ENCODE assay signal across 14 cellular contexts in the genomic region with DNA sequence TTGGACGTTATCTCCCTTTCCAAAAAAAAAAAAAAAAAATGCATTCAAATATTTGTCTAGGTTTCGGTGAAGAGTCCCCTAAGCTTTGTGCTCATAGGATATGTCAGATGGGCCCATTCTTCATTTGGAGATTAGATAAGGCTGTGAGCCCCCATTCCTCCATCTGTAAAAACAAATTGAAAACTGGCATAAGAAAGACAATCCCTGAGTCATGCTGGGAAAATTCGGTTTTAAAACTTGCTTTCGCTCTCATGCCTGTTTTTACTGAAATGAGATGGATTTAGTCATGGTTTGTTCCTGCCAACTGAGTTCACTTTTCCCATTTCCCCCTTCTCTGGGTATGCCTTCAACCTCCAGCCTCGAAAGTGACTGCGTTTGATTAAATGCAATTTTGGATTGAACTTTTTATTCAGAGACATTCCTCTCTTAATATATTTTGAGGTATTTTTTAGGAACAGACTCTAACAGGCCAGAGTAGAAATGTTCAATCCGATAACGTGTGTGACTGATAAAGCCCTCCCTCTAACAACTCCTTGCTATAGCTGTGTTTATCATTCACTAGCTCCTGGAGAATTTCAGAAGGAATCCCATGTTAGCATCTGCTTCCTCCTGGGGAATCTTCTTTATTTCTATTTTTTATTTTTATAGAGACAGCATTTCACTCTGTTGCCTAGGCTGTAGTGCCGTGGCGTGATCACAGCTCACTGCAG.
DNase-seq lines count a peak whose midpoint lies in the region; ATAC-seq, FAIRE-seq and TF ChIP-seq lines count a peak whose summit lies in the region.
"Had no signal": no experiment of that assay in that cellular context is flagged by ENCODE, and none has a peak within 500 bp of the region (broad histone marks: within the 10 kb centered on the region; RNA-seq: fewer than 3 reads in every experiment).

No MANE protein-coding gene starts in this region.

- no peak for TF ChIP-seq CTCF in endothelial cell of umbilical vein (IDR thresholded peaks at IDR 0.05; ENCODE audit: extremely low read depth in 1 of 2, insufficient read depth in 1 of 2, low read depth in 1 of 2, low read length in 2 of 2)
- no peak for TF ChIP-seq CTCF in upper lobe of right lung (IDR thresholded peaks at IDR 0.05)

- no peak overlapping the region for H2AFZ ChIP-seq in endothelial cell of umbilical vein (ENCODE audit: low read depth, low read length)

- peaks cover 48% of the 10 kb centered on the region for H3K4me1 ChIP-seq in endothelial cell of umbilical vein (ENCODE audit: control insufficient read depth, extremely low read depth, insufficient read depth, low read length)
- H3K4me1 ChIP-seq in upper lobe of right lung: peaks cover 21% of the 10 kb centered on the region
- no peaks in the 10 kb centered on the region for H3K4me1 ChIP-seq in naive thymus-derived CD4-positive, alpha-beta T cell (ENCODE audit: control insufficient read depth in 2 of 2, insufficient read depth in 2 of 2, low read length in 2 of 2)

- peaks cover 0 to under 1% (median 0%) of the 10 kb centered on the region in 5 donors for H3K27me3 Mint-ChIP-seq in naive thymus-derived CD4-positive, alpha-beta T cell

- H3K27ac Mint-ChIP-seq in naive thymus-derived CD4-positive, alpha-beta T cell: peak overlapping the region in 1 of 9 donors; percentile 46
- H3K27ac Mint-ChIP-seq: T-helper 1 cell treated with Interleukin-12 subunit alpha and Interleukin-12 subunit beta and Interleukin-4 antibody, amounts not matched to agents 30 μg/mL and 1 μg/mL, for 36 hours had no signal

- peaks cover 0 to 20% (median 15%) of the 10 kb centered on the region in 7 donors for H3K4me1 Mint-ChIP-seq in naive thymus-derived CD4-positive, alpha-beta T cell

- no peaks in the 10 kb centered on the region for H3K79me2 ChIP-seq in endothelial cell of umbilical vein (ENCODE audit: control insufficient read depth, insufficient read depth, low read length)

- H3K4me3 ChIP-seq in MG63: no peak overlapping the region
- no peak overlapping the region for H3K4me3 ChIP-seq in endothelial cell of umbilical vein (replicated peaks in 1 of 3; ENCODE audit: insufficient read depth in 1 of 3, low read depth in 1 of 3, low read length in 3 of 3)
- no peak overlapping the region for H3K4me3 ChIP-seq in upper lobe of right lung
- H3K4me3 ChIP-seq in naive thymus-derived CD4-positive, alpha-beta T cell (ENCODE audit: low read length): no peak overlapping the region

- no peaks in the 10 kb centered on the region for H3K27me3 ChIP-seq in MG63
- no peaks in the 10 kb centered on the region for H3K27me3 ChIP-seq in endothelial cell of umbilical vein (ENCODE audit: control insufficient read depth in 2 of 2, insufficient read depth in 2 of 2, low read length in 2 of 2)
- no peaks in the 10 kb centered on the region for H3K27me3 ChIP-seq in upper lobe of right lung
- no peaks in the 10 kb centered on the region for H3K27me3 ChIP-seq in naive thymus-derived CD4-positive, alpha-beta T cell (ENCODE audit: control insufficient read depth in 2 of 2, insufficient read depth in 2 of 2, low read length in 2 of 2)

- no peaks in the 10 kb centered on the region for H3K9me1 ChIP-seq in endothelial cell of umbilical vein (replicated peaks; ENCODE audit: control insufficient read depth, extremely low read depth, insufficient read depth, low read length)

- intact Hi-C loops in endothelial cell of umbilical vein (cut with micrococcal nuclease) (loop anchor here (1.0 kb wide), 4 partner anchors 8 to 144 kb away; no protein-coding TSS in a partner anchor), upper lobe of right lung (cut with DNase I) (no loop called here)
- intact Hi-C loops in naive thymus-derived CD4-positive, alpha-beta T cell (cut with micrococcal nuclease): no loop called here

- H3K36me3 Mint-ChIP-seq in naive thymus-derived CD4-positive, alpha-beta T cell: peaks cover 0 to 2% (median 0%) of the 10 kb centered on the region in 5 donors

- ATAC-seq in upper lobe of right lung (no peak), HG02884 (IDR thresholded peaks at IDR 0.05; ENCODE audit: unreplicated experiment) (no peak)
- ATAC-seq in naive thymus-derived CD4-positive, alpha-beta T cell: no peak

- H3K9me3 Mint-ChIP-seq in naive thymus-derived CD4-positive, alpha-beta T cell: peaks cover 0 to 5% (median 0%) of the 10 kb centered on the region in 11 donors
- H3K9me3 Mint-ChIP-seq: T-helper 1 cell treated with Interleukin-12 subunit alpha and Interleukin-12 subunit beta and Interleukin-4 antibody, amounts not matched to agents 30 μg/mL and 1 μg/mL, for 36 hours had no signal

- CTCF ChIA-PET in endothelial cell of umbilical vein (lab: Charles Lee): interaction anchor here (0.8 to 1.4 kb wide), 5 partner anchors 8 to 179 kb away, joined by 3 to 4 read pairs (median 3); no protein-coding TSS in a partner anchor
- CTCF ChIA-PET in naive thymus-derived CD4-positive, alpha-beta T cell (lab: Charles Lee): interaction anchor here (0.7 to 2.4 kb wide), 3 partner anchors 28 to 1147 kb away, joined by 3 to 24 read pairs (median 5); no protein-coding TSS in a partner anchor

- FAIRE-seq in endothelial cell of umbilical vein (lab: Jason Lieb, UNC): peak; percentile 99
- FAIRE-seq: G401.6 had no signal

- peak overlapping the region; percentile 68 for H3K4me2 ChIP-seq in endothelial cell of umbilical vein (ENCODE audit: insufficient read depth, low read length)
- H3K4me2 ChIP-seq: KMS-11 had no signal

- H3K9me3 ChIP-seq in MG63 (no peaks in the 10 kb centered on the region), endothelial cell of umbilical vein (replicated peaks; ENCODE audit: control insufficient read depth, insufficient read depth, low read length) (no peaks in the 10 kb centered on the region), upper lobe of right lung (no peaks in the 10 kb centered on the region)
- H3K9me3 ChIP-seq in naive thymus-derived CD4-positive, alpha-beta T cell (ENCODE audit: control insufficient read depth in 2 of 3, low read length in 3 of 3): no peaks in the 10 kb centered on the region

- no peaks in the 10 kb centered on the region for H3K36me3 ChIP-seq in MG63
- no peaks in the 10 kb centered on the region for H3K36me3 ChIP-seq in endothelial cell of umbilical vein (ENCODE audit: control insufficient read depth in 2 of 2, extremely low read depth in 1 of 2, insufficient read depth in 2 of 2, low read length in 2 of 2)
- no peaks in the 10 kb centered on the region for H3K36me3 ChIP-seq in upper lobe of right lung
- H3K36me3 ChIP-seq in naive thymus-derived CD4-positive, alpha-beta T cell (ENCODE audit: control insufficient read depth in 2 of 3, insufficient read depth in 3 of 3, low read length in 3 of 3): no peaks in the 10 kb centered on the region

- TSS peak; percentile 91 for BruUV-seq in endothelial cell of umbilical vein (replicated peaks; lab: Mats Ljungman, UMichigan)

- H3K27ac ChIP-seq in endothelial cell of umbilical vein (ENCODE audit: insufficient read depth, low read depth, low read length) (peak overlapping the region; percentile 94), upper lobe of right lung (peak overlapping the region; percentile 58)
- H3K27ac ChIP-seq in naive thymus-derived CD4-positive, alpha-beta T cell (ENCODE audit: low read depth, low read length): no peak overlapping the region
- H3K27ac ChIP-seq: KMS-11 had no signal

- dilution Hi-C loops in endothelial cell of umbilical vein (cut with MboI; ENCODE audit: extremely low pct_ligation_motif_present, low sequenced_read_pairs): no loop called here

- no peak overlapping the region for H3K4me3 Mint-ChIP-seq in naive thymus-derived CD4-positive, alpha-beta T cell
- H3K4me3 Mint-ChIP-seq: T-helper 1 cell treated with Interleukin-12 subunit alpha and Interleukin-12 subunit beta and Interleukin-4 antibody, amounts not matched to agents 30 μg/mL and 1 μg/mL, for 36 hours had no signal

- H4K20me1 ChIP-seq in endothelial cell of umbilical vein (replicated peaks; ENCODE audit: control insufficient read depth, extremely low read depth, insufficient read depth, low read length): no peaks in the 10 kb centered on the region

- POLR2A ChIA-PET in endothelial cell of umbilical vein (lab: Charles Lee): no interaction called here
- POLR2A ChIA-PET in naive thymus-derived CD4-positive, alpha-beta T cell (lab: Charles Lee): interaction anchor here (0.6 to 2.3 kb wide), 2 partner anchors 11 to 36 kb away, joined by 3 to 11 read pairs; no protein-coding TSS in a partner anchor

- peak; percentile 29 for TF ChIP-seq POLR2A in endothelial cell of umbilical vein (IDR thresholded peaks at IDR 0.05; ENCODE audit: low read depth, low read length)

- H3K9ac ChIP-seq in endothelial cell of umbilical vein (replicated peaks; ENCODE audit: extremely low read depth, insufficient read depth, low read length): peak overlapping the region; percentile 82
- H3K9ac ChIP-seq: KMS-11 had no signal

- DNase-seq in MG63 (peak; percentile 42), endothelial cell of umbilical vein (ENCODE audit: low read depth, low spot score) (peak; percentile 98), lung microvascular endothelial cell (ENCODE audit: low read depth in 2 of 2) (peak; percentile 86), upper lobe of right lung (no peak), T-helper 1 cell (no peak)
- no peak for DNase-seq in naive thymus-derived CD4-positive, alpha-beta T cell
- DNase-seq: activated T-cell treated with anti-CD3 and anti-CD28 coated beads for 4 hours; midbrain; NCI-H510A; stimulated activated CD4-positive, alpha-beta T cell treated with anti-CD3 and anti-CD28 coated beads, Interleukin-4, amount 100 ng/mL, for 24 hours had no signal

TF ChIP-seq in endothelial cell of umbilical vein, 7 proteins besides CTCF, POLR2A, EP300 and RAD21:
- TF ChIP-seq JUN (IDR thresholded peaks at IDR 0.05; ENCODE audit: borderline replicate concordance, insufficient read depth, insufficient read length, low read depth): peak; percentile 90
- TF ChIP-seq MYC (IDR thresholded peaks at IDR 0.05; ENCODE audit: low read depth, low read length): no peak
- TF ChIP-seq FOS (IDR thresholded peaks at IDR 0.05; ENCODE audit: borderline replicate concordance, insufficient read depth, low read length): peak; percentile 87
- TF ChIP-seq POLR2AphosphoS5 (IDR thresholded peaks at IDR 0.05; ENCODE audit: insufficient read depth, low read depth, low read length): peak; percentile 86
- peak; percentile 96 for TF ChIP-seq GATA2 (IDR thresholded peaks at IDR 0.05; ENCODE audit: insufficient read depth, insufficient read length, low read depth, low read length)

Comparison
In these comparisons a context has a peak if more than half of its experiments do, and no peak if none do; other contexts are left out.
1. DNase-seq: peak in MG63 (single experiment), endothelial cell of umbilical vein (single experiment) and lung microvascular endothelial cell (2 of 2); none in upper lobe of right lung (single experiment), naive thymus-derived CD4-positive, alpha-beta T cell (0 of 9) and T-helper 1 cell (0 of 5).